In the genomic region with DNA sequence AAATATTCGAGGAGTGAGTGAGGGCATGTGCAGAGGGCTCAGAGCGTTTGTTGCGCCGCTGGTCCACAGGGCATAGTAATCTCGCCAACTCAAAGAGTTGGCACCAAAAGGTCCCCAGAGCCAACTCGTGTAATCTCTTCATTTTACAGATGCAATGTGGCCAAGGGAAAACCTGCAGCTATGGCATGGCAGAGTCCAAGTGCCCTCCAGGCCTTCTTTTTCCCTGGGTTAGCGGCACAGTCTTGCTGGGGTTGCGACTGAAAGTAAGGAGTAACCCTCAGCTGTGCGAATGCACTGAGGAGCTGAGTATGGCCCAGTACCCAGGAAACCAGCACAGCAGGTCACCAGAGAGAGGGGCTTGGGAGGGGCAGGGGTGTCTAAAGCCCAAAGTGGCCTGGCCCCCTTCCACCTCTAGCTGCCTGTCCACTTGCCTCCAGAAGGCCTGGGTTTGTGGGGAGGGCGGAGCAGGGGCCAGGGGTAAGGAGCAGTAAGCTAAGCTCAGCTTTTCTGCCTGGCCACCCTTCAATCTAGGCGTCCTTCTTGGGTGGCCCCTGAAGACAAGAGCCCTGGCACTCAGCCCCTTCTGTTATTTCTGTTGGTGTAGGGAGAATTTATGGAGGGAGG, we compare ENCODE assay signal across 25 cellular contexts. TPM values are rescaled to one million over a fixed set of nuclear protein-coding genes. Genes with fewer than 3 reads are reported as not detected.
"Had no signal": no experiment of that assay in that cellular context is flagged by ENCODE, and none has a peak within 500 bp of the region (broad histone marks: within the 10 kb centered on the region; RNA-seq: fewer than 3 reads in every experiment).

No MANE protein-coding gene starts in this region.

- H3K27ac ChIP-seq: ascending aorta, breast epithelium, gastroesophageal sphincter, heart left ventricle, lower lobe of right lung had no signal

- H3K9me3 Mint-ChIP-seq: activated naive CD4-positive, alpha-beta T cell treated with anti-CD3 and anti-CD28 coated beads, Interleukin-2, amount 50 U/mL, for 24 hours; activated T-cell treated with anti-CD3 and anti-CD28 coated beads, Interleukin-2, amount 50 U/mL, for 72 hours; natural killer cell treated with Interleukin-12 subunit alpha and Interleukin-12 subunit beta and Interleukin-15 and Interleukin-18, amount 100 ng/mL, for 72 hours had no signal

- H3K4me3 Mint-ChIP-seq: activated naive CD4-positive, alpha-beta T cell treated with anti-CD3 and anti-CD28 coated beads, Interleukin-2, amount 50 U/mL, for 24 hours; natural killer cell treated with Interleukin-12 subunit alpha and Interleukin-12 subunit beta and Interleukin-15 and Interleukin-18, amount 100 ng/mL, for 72 hours had no signal

- DNase-seq: activated CD4-positive, alpha-beta T cell treated with anti-CD3 and anti-CD28 coated beads, Interleukin-2, amount 50 U/mL, for 1 hour; activated CD4-positive, CD25-positive, alpha-beta regulatory T cell treated with anti-CD3 and anti-CD28 coated beads, Interleukin-2, amount 50 U/mL, for 72 hours; activated effector memory CD4-positive, alpha-beta T cell treated with anti-CD3 and anti-CD28 coated beads, Interleukin-2, amount 50 U/mL, for 16 hours; activated T-cell treated with anti-CD3 and anti-CD28 coated beads, Interleukin-2, amount 50 U/mL, for 72 hours; cortex of kidney; effector CD4-positive, alpha-beta T cell; heart left ventricle; islet precursor cell; left colon; lower lobe of right lung; occipital lobe; stimulated activated CD4-positive, alpha-beta T cell treated with anti-CD3 and anti-CD28 coated beads, Interleukin-12 subunit alpha, Interleukin-12 subunit beta, amount 100 ng/mL, for 4 hours; stimulated activated CD4-positive, alpha-beta T cell treated with anti-CD3 and anti-CD28 coated beads, Interleukin-1b, Interleukin-23, amount 100 ng/mL, for 48 hours; stimulated activated CD8-positive, alpha-beta memory T cell treated with anti-CD3 and anti-CD28 coated beads, Interleukin-4, amount 100 ng/mL, for 48 hours; stimulated activated naive CD4-positive, alpha-beta T cell had no signal

- H3K36me3 ChIP-seq: ascending aorta, breast epithelium, gastroesophageal sphincter, heart left ventricle, lower lobe of right lung had no signal

- H3K9me3 ChIP-seq: ascending aorta, breast epithelium, lower lobe of right lung had no signal

- ATAC-seq: activated T-cell treated with anti-CD3 and anti-CD28 coated beads, Interleukin-2, amount 50 U/mL, for 72 hours; esophagus mucosa; gastroesophageal sphincter; heart left ventricle; left colon; lower lobe of right lung; natural killer cell treated with Interleukin-12 subunit alpha and Interleukin-12 subunit beta and Interleukin-15 and Interleukin-18, amount 100 ng/mL, for 72 hours had no signal

- H3K27ac Mint-ChIP-seq: activated naive CD4-positive, alpha-beta T cell treated with anti-CD3 and anti-CD28 coated beads, Interleukin-2, amount 50 U/mL, for 24 hours; activated T-cell treated with anti-CD3 and anti-CD28 coated beads, Interleukin-2, amount 50 U/mL, for 72 hours; natural killer cell treated with Interleukin-12 subunit alpha and Interleukin-12 subunit beta and Interleukin-15 and Interleukin-18, amount 100 ng/mL, for 72 hours had no signal

- H3K4me3 ChIP-seq: ascending aorta, breast epithelium, gastroesophageal sphincter, heart left ventricle, lower lobe of right lung had no signal

- H3K36me3 Mint-ChIP-seq: activated naive CD4-positive, alpha-beta T cell treated with anti-CD3 and anti-CD28 coated beads, Interleukin-2, amount 50 U/mL, for 24 hours; natural killer cell treated with Interleukin-12 subunit alpha and Interleukin-12 subunit beta and Interleukin-15 and Interleukin-18, amount 100 ng/mL, for 72 hours had no signal

RNA-seq across cellular contexts. Expression of gene GAD2, which starts 3.3 kb away (rescaled TPM):
- total RNA-seq: activated CD8-positive, alpha-beta memory T cell treated with anti-CD3 and anti-CD28 coated beads for 36 hours; activated T-cell treated with anti-CD3 and anti-CD28 coated beads, Interleukin-2, amount 50 U/mL, for 72 hours; ascending aorta; breast epithelium; esophagus mucosa; gastroesophageal sphincter; heart left ventricle; left colon; lower lobe of right lung; natural killer cell treated with Interleukin-12 subunit alpha and Interleukin-12 subunit beta and Interleukin-15 and Interleukin-18, amount 100 ng/mL, for 72 hours; posterior vena cava; T-helper 1 cell treated with Interleukin-12 subunit alpha and Interleukin-12 subunit beta and Interleukin-4 antibody, amounts not matched to agents 30 ng/mL and 1 ng/mL, for 36 hours had no signal
- polyA plus RNA-seq: heart left ventricle, urinary bladder had no signal
